ENCODE assay signal across 8 cellular contexts in genomic region chr3:150409125-150409526, GRCh38. TPM values are rescaled to one million over a fixed set of nuclear protein-coding genes. Genes with fewer than 3 reads are reported as not detected.
A peak's percentile ranks its signal among the peaks of the same experiment; 100 is the strongest.
DNase-seq lines count a peak whose midpoint lies in the region; ATAC-seq and TF ChIP-seq lines count a peak whose summit lies in the region.

No MANE protein-coding gene starts in this region.

- TF ChIP-seq CTCF in MM.1S (IDR thresholded peaks at IDR 0.05; ENCODE audit: low read length) (no peak), neural cell (IDR thresholded peaks at IDR 0.05; ENCODE audit: poor library complexity, severe bottlenecking) (no peak)

- H3K4me2 ChIP-seq in MM.1S (ENCODE audit: low read depth, low read length), result peak overlapping the region; percentile 83
- H3K4me2 ChIP-seq in neural cell (ENCODE audit: low read length), result peak overlapping the region; percentile 22

- DNase-seq in MM.1S (no peak), NCI-H1930 (lab: John Stamatoyannopoulos, UW) (no peak)

- H3K27ac ChIP-seq in MM.1S (ENCODE audit: low read length) (peak overlapping the region; percentile 93), duodenal mucosa (ENCODE audit: low read depth, low read length) (peak overlapping the region; percentile 100), neural cell (ENCODE audit: low read length) (peak overlapping the region; percentile 96)

- H3K4me1 ChIP-seq in MM.1S (ENCODE audit: low read length) (peaks cover 8% of the 10 kb centered on the region), duodenal mucosa (ENCODE audit: control insufficient read depth in 1 of 2, insufficient read depth in 2 of 2, low read length in 2 of 2) (peaks cover 9 to 13% of the 10 kb centered on the region in 2 donors)

- H3K9ac ChIP-seq in MM.1S (ENCODE audit: low read length), result peak overlapping the region; percentile 83
- peak overlapping the region; percentile 99 to 100 for H3K9ac ChIP-seq in duodenal mucosa (ENCODE audit: low read depth in 1 of 2, low read length in 2 of 2)
- H3K9ac ChIP-seq in neural cell (ENCODE audit: low read length), result peak overlapping the region; percentile 95

- TF ChIP-seq EP300 in neural cell (conservative IDR thresholded peaks at IDR 0.05; ENCODE audit: poor library complexity, severe bottlenecking), result no peak

- peaks cover 17% of the 10 kb centered on the region for H4K20me1 ChIP-seq in MM.1S (ENCODE audit: insufficient read depth, low read length)
- H4K20me1 ChIP-seq in neural cell (ENCODE audit: insufficient read depth), result peaks cover 42% of the 10 kb centered on the region

- H3K27me3 ChIP-seq in MM.1S (replicated peaks; ENCODE audit: insufficient read depth, low read length) (no peaks in the 10 kb centered on the region), duodenal mucosa (ENCODE audit: control insufficient read depth in 1 of 2, insufficient read depth in 2 of 2, low read length in 2 of 2) (no peaks in the 10 kb centered on the region), neural cell (ENCODE audit: insufficient read depth, low read depth, low read length) (no peaks in the 10 kb centered on the region)

- no peaks in the 10 kb centered on the region for H3K9me2 ChIP-seq in MM.1S (replicated peaks; ENCODE audit: insufficient read depth, low read length)
- H3K9me2 ChIP-seq in neural cell (ENCODE audit: insufficient read depth, low read length), result no peaks in the 10 kb centered on the region

- H3K4me3 ChIP-seq in MM.1S (ENCODE audit: low read length) (peak overlapping the region; percentile 87), duodenal mucosa (ENCODE audit: low read depth in 1 of 2, low read length in 2 of 2) (peak overlapping the region; percentile 94 to 99), neural cell (ENCODE audit: low read length) (peak overlapping the region; percentile 88)

- H3K79me2 ChIP-seq in MM.1S (ENCODE audit: low read length) (peaks cover 51% of the 10 kb centered on the region), neural cell (replicated peaks; ENCODE audit: insufficient read depth, low read length) (peaks cover 40% of the 10 kb centered on the region)

- ATAC-seq in GM18873 (IDR thresholded peaks at IDR 0.05; ENCODE audit: low FRiP score, unreplicated experiment) (peak; percentile 8), GM18520 (IDR thresholded peaks at IDR 0.05; ENCODE audit: unreplicated experiment) (no peak), HG03139 (IDR thresholded peaks at IDR 0.05; ENCODE audit: unreplicated experiment) (no peak), HG02852 (IDR thresholded peaks at IDR 0.05; ENCODE audit: unreplicated experiment) (no peak)

- H3F3A ChIP-seq in MM.1S (ENCODE audit: insufficient read depth, low read length) (peaks cover 32% of the 10 kb centered on the region), neural cell (ENCODE audit: insufficient read depth, low read length, poor library complexity, severe bottlenecking) (peaks cover 9% of the 10 kb centered on the region)

- H3K9me3 ChIP-seq in MM.1S (replicated peaks; ENCODE audit: insufficient read depth, low read length), result no peaks in the 10 kb centered on the region
- no peaks in the 10 kb centered on the region for H3K9me3 ChIP-seq in duodenal mucosa (ENCODE audit: control insufficient read depth in 1 of 2, low read length in 2 of 2)
- no peaks in the 10 kb centered on the region for H3K9me3 ChIP-seq in neural cell (ENCODE audit: low read length)

- H2AFZ ChIP-seq in MM.1S (ENCODE audit: low read length) (peak overlapping the region; percentile 24), neural cell (ENCODE audit: low read depth, low read length) (no peak overlapping the region)

- no peak for TF ChIP-seq RAD21 in neural cell (conservative IDR thresholded peaks at IDR 0.05)

- H3K36me3 ChIP-seq in MM.1S (replicated peaks; ENCODE audit: insufficient read depth, low read length) (no peaks in the 10 kb centered on the region), duodenal mucosa (ENCODE audit: control insufficient read depth in 1 of 2, insufficient read depth in 2 of 2, low read length in 2 of 2) (no peaks in the 10 kb centered on the region), neural cell (ENCODE audit: insufficient read depth, low read length) (no peaks in the 10 kb centered on the region)

TF ChIP-seq in neural cell, 6 proteins besides CTCF, POLR2A, EP300 and RAD21:
- TF ChIP-seq MXI1 (conservative IDR thresholded peaks at IDR 0.05; ENCODE audit: poor library complexity, severe bottlenecking) (no peak), EZH2 (IDR thresholded peaks at IDR 0.05; ENCODE audit: borderline replicate concordance, insufficient read depth, low read length, poor library complexity, severe bottlenecking) (no peak), POLR2AphosphoS5 (IDR thresholded peaks at IDR 0.05) (no peak), SMC3 (conservative IDR thresholded peaks at IDR 0.05; ENCODE audit: poor library complexity) (no peak), TAF1 (IDR thresholded peaks at IDR 0.05; ENCODE audit: low read depth) (no peak)
- TF ChIP-seq, protein P1, sequence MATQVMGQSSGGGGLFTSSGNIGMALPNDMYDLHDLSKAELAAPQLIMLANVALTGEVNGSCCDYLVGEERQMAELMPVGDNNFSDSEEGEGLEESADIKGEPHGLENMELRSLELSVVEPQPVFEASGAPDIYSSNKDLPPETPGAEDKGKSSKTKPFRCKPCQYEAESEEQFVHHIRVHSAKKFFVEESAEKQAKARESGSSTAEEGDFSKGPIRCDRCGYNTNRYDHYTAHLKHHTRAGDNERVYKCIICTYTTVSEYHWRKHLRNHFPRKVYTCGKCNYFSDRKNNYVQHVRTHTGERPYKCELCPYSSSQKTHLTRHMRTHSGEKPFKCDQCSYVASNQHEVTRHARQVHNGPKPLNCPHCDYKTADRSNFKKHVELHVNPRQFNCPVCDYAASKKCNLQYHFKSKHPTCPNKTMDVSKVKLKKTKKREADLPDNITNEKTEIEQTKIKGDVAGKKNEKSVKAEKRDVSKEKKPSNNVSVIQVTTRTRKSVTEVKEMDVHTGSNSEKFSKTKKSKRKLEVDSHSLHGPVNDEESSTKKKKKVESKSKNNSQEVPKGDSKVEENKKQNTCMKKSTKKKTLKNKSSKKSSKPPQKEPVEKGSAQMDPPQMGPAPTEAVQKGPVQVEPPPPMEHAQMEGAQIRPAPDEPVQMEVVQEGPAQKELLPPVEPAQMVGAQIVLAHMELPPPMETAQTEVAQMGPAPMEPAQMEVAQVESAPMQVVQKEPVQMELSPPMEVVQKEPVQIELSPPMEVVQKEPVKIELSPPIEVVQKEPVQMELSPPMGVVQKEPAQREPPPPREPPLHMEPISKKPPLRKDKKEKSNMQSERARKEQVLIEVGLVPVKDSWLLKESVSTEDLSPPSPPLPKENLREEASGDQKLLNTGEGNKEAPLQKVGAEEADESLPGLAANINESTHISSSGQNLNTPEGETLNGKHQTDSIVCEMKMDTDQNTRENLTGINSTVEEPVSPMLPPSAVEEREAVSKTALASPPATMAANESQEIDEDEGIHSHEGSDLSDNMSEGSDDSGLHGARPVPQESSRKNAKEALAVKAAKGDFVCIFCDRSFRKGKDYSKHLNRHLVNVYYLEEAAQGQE (IDR thresholded peaks at IDR 0.05; ENCODE audit: borderline replicate concordance), result no peak

RNA-seq across cellular contexts. Expression of gene TSC22D2, which starts 1.0 kb away (rescaled TPM):
- 11.9 and 15.3 TPM in 2 replicates for polyA plus RNA-seq in neural cell
- polyA minus RNA-seq in neural cell, result 16.8 and 25.4 TPM in 2 replicates
